In genomic region chr10:51770719-51771118, GRCh38 we compare ENCODE assay signal across 31 cellular contexts.
DNase-seq lines count a peak whose midpoint lies in the region; ATAC-seq, FAIRE-seq and TF ChIP-seq lines count a peak whose summit lies in the region.
"Had no signal": no experiment of that assay in that cellular context is flagged by ENCODE, and none has a peak within 500 bp of the region (broad histone marks: within the 10 kb centered on the region; RNA-seq: fewer than 3 reads in every experiment).

No MANE protein-coding gene starts in this region.

- TF ChIP-seq POLR2A in H54 (IDR thresholded peaks at IDR 0.05; ENCODE audit: low read depth, low read length): no peak

- TF ChIP-seq CTCF in natural killer cell (IDR thresholded peaks at IDR 0.05) (no peak), fibroblast of the aortic adventitia (IDR thresholded peaks at IDR 0.05; ENCODE audit: insufficient read depth, low read length) (no peak)

- no peaks in the 10 kb centered on the region for H3K4me1 Mint-ChIP-seq in natural killer cell treated with Interleukin-12 subunit alpha and Interleukin-12 subunit beta and Interleukin-15 and Interleukin-18, amount 100 ng/mL, for 72 hours (ENCODE audit: low read depth in 2 of 2)
- H3K4me1 Mint-ChIP-seq in natural killer cell: no peaks in the 10 kb centered on the region
- H3K4me1 Mint-ChIP-seq in naive thymus-derived CD8-positive, alpha-beta T cell: no peaks in the 10 kb centered on the region
- H3K4me1 Mint-ChIP-seq: activated CD4-positive, alpha-beta T cell treated with anti-CD3 and anti-CD28 coated beads for 36 hours; T-helper 17 cell had no signal

- H3K4me3 ChIP-seq in adipocyte (ENCODE audit: low read length) (no peak overlapping the region), fibroblast of the aortic adventitia (ENCODE audit: low read depth, low read length) (no peak overlapping the region)
- H3K4me3 ChIP-seq: GM12878, lung, psoas muscle, smooth muscle cell had no signal

- no peak overlapping the region for H3K4me3 Mint-ChIP-seq in natural killer cell treated with Interleukin-12 subunit alpha and Interleukin-12 subunit beta and Interleukin-15 and Interleukin-18, amount 100 ng/mL, for 72 hours
- H3K4me3 Mint-ChIP-seq in natural killer cell: no peak overlapping the region
- no peak overlapping the region for H3K4me3 Mint-ChIP-seq in naive thymus-derived CD8-positive, alpha-beta T cell
- H3K4me3 Mint-ChIP-seq: activated CD4-positive, alpha-beta T cell treated with anti-CD3 and anti-CD28 coated beads for 36 hours; brain; T-helper 17 cell had no signal

- H3K27me3 ChIP-seq in adipocyte (replicated peaks; ENCODE audit: control insufficient read depth, insufficient read depth, low read length): no peaks in the 10 kb centered on the region

- POLR2A ChIA-PET in naive thymus-derived CD8-positive, alpha-beta T cell (lab: Charles Lee): no interaction called here

- H3K27me3 Mint-ChIP-seq in natural killer cell treated with Interleukin-12 subunit alpha and Interleukin-12 subunit beta and Interleukin-15 and Interleukin-18, amount 100 ng/mL, for 72 hours: peaks cover 2 to 8% of the 10 kb centered on the region in 2 donors
- peaks cover 0 to 10% of the 10 kb centered on the region in 2 donors for H3K27me3 Mint-ChIP-seq in natural killer cell (ENCODE audit: low read depth in 2 of 2)
- H3K27me3 Mint-ChIP-seq in naive thymus-derived CD8-positive, alpha-beta T cell: peaks cover 3 to 17% (median 4%) of the 10 kb centered on the region in 5 donors
- H3K27me3 Mint-ChIP-seq: brain, T-helper 17 cell had no signal

- intact Hi-C loops in natural killer cell (cut with micrococcal nuclease): no loop called here

- peaks cover 10% of the 10 kb centered on the region for H3K9me3 Mint-ChIP-seq in natural killer cell treated with Interleukin-12 subunit alpha and Interleukin-12 subunit beta and Interleukin-15 and Interleukin-18, amount 100 ng/mL, for 72 hours
- H3K9me3 Mint-ChIP-seq in natural killer cell: peaks cover 0 to 8% of the 10 kb centered on the region in 2 donors
- peaks cover 0 to 18% (median 13%) of the 10 kb centered on the region in 9 donors for H3K9me3 Mint-ChIP-seq in naive thymus-derived CD8-positive, alpha-beta T cell

- peak; percentile 36 to 60 for ATAC-seq in natural killer cell treated with Interleukin-12 subunit alpha and Interleukin-12 subunit beta and Interleukin-15 and Interleukin-18, amount 100 ng/mL, for 72 hours
- ATAC-seq in natural killer cell (no peak), GM18519 (IDR thresholded peaks at IDR 0.05; ENCODE audit: low FRiP score, unreplicated experiment) (no peak), GM21619 (IDR thresholded peaks at IDR 0.05; ENCODE audit: unreplicated experiment) (no peak)
- ATAC-seq in naive thymus-derived CD8-positive, alpha-beta T cell: no peak
- ATAC-seq: activated CD4-positive, alpha-beta T cell treated with anti-CD3 and anti-CD28 coated beads for 36 hours; GM12878; HCT116; psoas muscle; T-helper 17 cell had no signal

- H3K4me1 ChIP-seq in adipocyte (ENCODE audit: control insufficient read depth, insufficient read depth, low read length): peaks cover 24% of the 10 kb centered on the region
- H3K4me1 ChIP-seq: psoas muscle had no signal

- peaks cover 3% of the 10 kb centered on the region for H3K9me3 ChIP-seq in adipocyte (ENCODE audit: control insufficient read depth, low read length)
- H3K9me3 ChIP-seq: psoas muscle had no signal

- FAIRE-seq in H54 (lab: Jason Lieb, UNC): no peak
- FAIRE-seq: colon, GM12878 had no signal

- DNase-seq in natural killer cell treated with Interleukin-12 subunit alpha and Interleukin-12 subunit beta and Interleukin-15 and Interleukin-18, amount 100 ng/mL, for 72 hours (ENCODE audit: low spot score): no peak
- DNase-seq in natural killer cell: no peak
- DNase-seq in adipocyte (ENCODE audit: low read depth): peak; percentile 71
- peak; percentile 40 for DNase-seq in fibroblast of the aortic adventitia (ENCODE audit: low read depth)
- no peak for DNase-seq in H54 (ENCODE audit: insufficient read length, low spot score)
- DNase-seq in naive thymus-derived CD8-positive, alpha-beta T cell: no peak
- DNase-seq: ACHN; activated CD4-positive, alpha-beta T cell treated with anti-CD3 and anti-CD28 coated beads for 36 hours; activated CD8-positive, alpha-beta memory T cell treated with anti-CD3 and anti-CD28 coated beads for 24 hours; activated gamma-delta T cell treated with Interleukin-2 at 50 U/mL for 16 hours; activated T-cell treated with anti-CD3 and anti-CD28 coated beads, Interleukin-2, amount 50 U/mL, for 1 hour; C1 segment of cervical spinal cord; Calu3; effector CD8-positive, alpha-beta T cell; head of caudate nucleus; kidney glomerular epithelial cell; NCI-H2107; NCI-H446 treated with DMSO at 0.1 percent for 48 hours; NK-92 treated with Interleukin-12 subunit alpha and Interleukin-12 subunit beta, amount 100 ng/mL, for 24 hours; stimulated activated CD4-positive, alpha-beta T cell treated with anti-CD3 and anti-CD28 coated beads, Interleukin-2, amount 100 ng/mL, for 24 hours; substantia nigra; T-helper 17 cell had no signal

- H3K36me3 ChIP-seq in adipocyte (ENCODE audit: control insufficient read depth, insufficient read depth, low read length, severe bottlenecking): no peaks in the 10 kb centered on the region

- H3K36me3 Mint-ChIP-seq in natural killer cell treated with Interleukin-12 subunit alpha and Interleukin-12 subunit beta and Interleukin-15 and Interleukin-18, amount 100 ng/mL, for 72 hours: no peaks in the 10 kb centered on the region
- peaks cover 8% of the 10 kb centered on the region for H3K36me3 Mint-ChIP-seq in natural killer cell
- peaks cover 0 to 12% (median 2%) of the 10 kb centered on the region in 3 donors for H3K36me3 Mint-ChIP-seq in naive thymus-derived CD8-positive, alpha-beta T cell

- H3K27ac Mint-ChIP-seq in natural killer cell treated with Interleukin-12 subunit alpha and Interleukin-12 subunit beta and Interleukin-15 and Interleukin-18, amount 100 ng/mL, for 72 hours: peak overlapping the region in 1 of 2 donors; percentile 25
- H3K27ac Mint-ChIP-seq in natural killer cell: no peak overlapping the region
- no peak overlapping the region for H3K27ac Mint-ChIP-seq in naive thymus-derived CD8-positive, alpha-beta T cell
- H3K27ac Mint-ChIP-seq: activated CD4-positive, alpha-beta T cell treated with anti-CD3 and anti-CD28 coated beads for 36 hours; T-helper 17 cell had no signal

- no peak overlapping the region for H3K9ac ChIP-seq in adipocyte (ENCODE audit: low read length)

Comparison
In these comparisons a context has a peak if more than half of its experiments do, and no peak if none do; other contexts are left out.
1. ATAC-seq: peak in natural killer cell treated with Interleukin-12 subunit alpha and Interleukin-12 subunit beta and Interleukin-15 and Interleukin-18, amount 100 ng/mL, for 72 hours (2 of 2); none in natural killer cell (0 of 3), naive thymus-derived CD8-positive, alpha-beta T cell (0 of 2), GM18519 (single experiment) and GM21619 (single experiment).
2. DNase-seq: peak in adipocyte (single experiment) and fibroblast of the aortic adventitia (single experiment); none in natural killer cell treated with Interleukin-12 subunit alpha and Interleukin-12 subunit beta and Interleukin-15 and Interleukin-18, amount 100 ng/mL, for 72 hours (single experiment), natural killer cell (single experiment), H54 (single experiment) and naive thymus-derived CD8-positive, alpha-beta T cell (0 of 10).